In the genomic region with DNA sequence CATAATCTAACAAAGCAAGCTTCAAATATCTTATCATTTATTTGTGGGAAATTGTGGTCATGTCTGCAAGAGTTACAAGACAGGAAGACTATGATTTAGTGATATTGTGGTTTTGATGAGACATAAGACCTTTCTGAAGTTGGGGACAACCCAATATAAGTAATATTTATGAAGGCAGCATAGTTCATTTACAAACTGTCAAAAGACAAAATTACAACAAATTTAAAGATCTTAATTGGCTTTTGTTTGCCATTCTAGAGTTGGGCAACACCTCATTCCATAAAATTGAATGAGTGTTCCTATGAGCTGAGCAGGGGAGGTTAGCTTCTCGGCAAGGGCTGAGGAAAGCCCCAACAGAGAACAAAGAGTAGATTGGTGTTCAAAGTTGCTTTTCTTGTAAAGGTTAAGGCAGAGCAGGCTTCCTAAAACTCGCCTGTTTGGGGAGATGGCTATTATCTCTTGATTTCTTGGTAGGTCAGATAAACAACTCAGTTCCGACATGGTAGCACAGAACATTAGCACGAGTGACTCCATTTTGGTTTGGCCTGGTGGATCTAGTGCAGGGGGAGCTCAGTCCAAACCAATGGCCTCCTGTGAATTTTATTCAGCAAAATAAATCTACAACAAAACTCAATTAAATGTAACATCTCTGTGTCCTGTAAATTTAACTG, we compare ENCODE assay signal across 14 cellular contexts. TPM values are rescaled to one million over a fixed set of nuclear protein-coding genes. Genes with fewer than 3 reads are reported as not detected.
DNase-seq lines count a peak whose midpoint lies in the region; ATAC-seq, FAIRE-seq and TF ChIP-seq lines count a peak whose summit lies in the region.
"Had no signal": no experiment of that assay in that cellular context is flagged by ENCODE, and none has a peak within 500 bp of the region (broad histone marks: within the 10 kb centered on the region; RNA-seq: fewer than 3 reads in every experiment).

No MANE protein-coding gene starts in this region.

- DNase-seq in AG04450 (ENCODE audit: low read depth, low spot score): no peak
- DNase-seq in HT-29 (ENCODE audit: low spot score): peak; percentile 73
- no peak for DNase-seq in HepG2 (ENCODE audit: low spot score)
- DNase-seq in 8988T: no peak
- no peak for DNase-seq in AG08395 (ENCODE audit: low spot score)
- DNase-seq in retina: no peak
- DNase-seq: activated effector memory CD4-positive, alpha-beta T cell treated with Interleukin-2 at 50 U/mL for 16 hours; NCI-H1092; NK-92 treated with Interleukin-12 subunit alpha and Interleukin-12 subunit beta, amount 100 ng/mL, for 24 hours had no signal

- TF ChIP-seq EP300 in HepG2 (IDR thresholded peaks at IDR 0.05; ENCODE audit: low read depth in 2 of 2, low read length in 2 of 2): no peak
- no peak for TF ChIP-seq EP300 in HepG2 (CRISPR knock-in tag; IDR thresholded peaks at IDR 0.05; ENCODE audit: borderline replicate concordance)

- no peaks in the 10 kb centered on the region for H3K36me3 ChIP-seq in HepG2 (replicated peaks in 1 of 2; ENCODE audit: control insufficient read depth in 1 of 2, insufficient read depth in 2 of 2, low read length in 2 of 2)
- H3K36me3 ChIP-seq: tibial nerve had no signal

- no peaks in the 10 kb centered on the region for H4K20me1 ChIP-seq in HepG2 (ENCODE audit: insufficient read depth, low read length)

- H3K4me1 Mint-ChIP-seq in activated naive CD8-positive, alpha-beta T cell (ENCODE audit: low read depth): peaks cover 27% of the 10 kb centered on the region

- no peak for FAIRE-seq in HepG2 (lab: Jason Lieb, UNC)
- FAIRE-seq: colon had no signal

- no peaks in the 10 kb centered on the region for H3K79me2 ChIP-seq in HepG2 (ENCODE audit: insufficient read depth, low read length)

- no peaks in the 10 kb centered on the region for H3K27me3 Mint-ChIP-seq in activated naive CD8-positive, alpha-beta T cell

- peak overlapping the region; percentile 71 for H3K4me2 ChIP-seq in HepG2 (ENCODE audit: low read depth, low read length)

- BruUV-seq in HepG2 (replicated peaks; lab: Mats Ljungman, UMichigan): no TSS peak

- no peaks in the 10 kb centered on the region for H3K36me3 Mint-ChIP-seq in activated naive CD8-positive, alpha-beta T cell

- TF ChIP-seq CTCF in AG04450 (IDR thresholded peaks at IDR 0.05; ENCODE audit: low read depth, low read length) (no peak), HepG2 (CRISPR knock-in tag; IDR thresholded peaks at IDR 0.05) (no peak)

- intact Hi-C loops in HepG2 (cut with micrococcal nuclease; ENCODE audit: unreplicated experiment): loop anchor here (1.0 to 5.0 kb wide), 4 partner anchors 10 to 145 kb away; no protein-coding TSS in a partner anchor

- H3K27me3 ChIP-seq in AG04450 (ENCODE audit: control insufficient read depth, insufficient read depth, low read length) (no peaks in the 10 kb centered on the region), HepG2 (ENCODE audit: control insufficient read depth in 1 of 2, insufficient read depth in 2 of 2, low read length in 2 of 2) (no peaks in the 10 kb centered on the region)
- H3K27me3 ChIP-seq: tibial nerve had no signal

- CTCF ChIA-PET in AG04450 (lab: Charles Lee): interaction anchor here (0.5 to 1.3 kb wide), 5 partner anchors 10 to 1347 kb away, joined by 3 to 6 read pairs (median 3); no protein-coding TSS in a partner anchor
- CTCF ChIA-PET in HepG2 (lab: Yijun Ruan, JAX; ENCODE audit: low intra/inter-chr PET ratio, low total read pairs): interaction anchor here (1.1 kb wide), 1 partner anchor 25 kb away, joined by 3 read pairs; no protein-coding TSS in a partner anchor

- in situ Hi-C loops in HepG2 (cut with HindIII; ENCODE audit: extremely low pct_ligation_motif_present, low pct_unique_long_range_greater_than_20kb): no loop called here

- WGBS in HepG2 (ENCODE audit: low lambda C conversion rate): 36% methylated on average over 4 of the region's 4 CpGs

- peak; percentile 8; the same call in 1 of the 3 replicates for ATAC-seq in HepG2
- no peak for ATAC-seq in esophagus mucosa

- POLR2A ChIA-PET in AG04450 (lab: Yijun Ruan, JAX) (interaction anchor here (0.9 to 2.9 kb wide), 5 partner anchors 10 to 22 kb away, joined by 3 to 36 read pairs (median 14); no protein-coding TSS in a partner anchor), HepG2 (lab: Yijun Ruan, JAX) (interaction anchor here (0.7 to 5.2 kb wide), 13 partner anchors 10 to 162 kb away, joined by 3 to 136 read pairs (median 23); a partner anchor contains a TSS)

- peak; percentile 38; the same call in 1 of the 2 replicates for TF ChIP-seq RAD21 in HepG2 (CRISPR knock-in tag; IDR thresholded peaks at IDR 0.05)

- H3K27ac Mint-ChIP-seq in activated naive CD8-positive, alpha-beta T cell: no peak overlapping the region

- H3K4me3 ChIP-seq in AG04450 (ENCODE audit: low read depth, low read length): no peak overlapping the region
- peak overlapping the region in 1 of 3 experiments; percentile 44; a peak in 1 of 6 replicates for H3K4me3 ChIP-seq in HepG2 (replicated peaks in 1 of 3; ENCODE audit: insufficient read depth in 1 of 3, low read depth in 2 of 3, low read length in 3 of 3)
- H3K4me3 ChIP-seq: lung, tibial nerve had no signal

- H3K9ac ChIP-seq in HepG2 (ENCODE audit: insufficient read depth, low read depth, low read length): peak overlapping the region; percentile 73

- H3K9me3 ChIP-seq in AG04450 (ENCODE audit: control insufficient read depth, insufficient read depth, low read length) (no peaks in the 10 kb centered on the region), HepG2 (ENCODE audit: low read length) (no peaks in the 10 kb centered on the region)
- H3K9me3 ChIP-seq: tibial nerve had no signal

- no peaks in the 10 kb centered on the region for H3K9me3 Mint-ChIP-seq in activated naive CD8-positive, alpha-beta T cell (ENCODE audit: low read depth)

- H2AFZ ChIP-seq in HepG2 (ENCODE audit: low read length): no peak overlapping the region

- H3K27ac ChIP-seq in AG04450 (ENCODE audit: low read depth, low read length) (peak overlapping the region; percentile 95), HepG2 (ENCODE audit: extremely low read length, insufficient read depth, low read length) (peak overlapping the region; percentile 92)

- peak overlapping the region; percentile 7 for H3K4me3 Mint-ChIP-seq in activated naive CD8-positive, alpha-beta T cell

- TF ChIP-seq POLR2A in HepG2 (IDR thresholded peaks at IDR 0.05; ENCODE audit: insufficient read depth in 1 of 2, low read depth in 2 of 2, low read length in 2 of 2): no peak

- H3K4me1 ChIP-seq in HepG2 (ENCODE audit: insufficient read depth, low read length): peaks cover 82% of the 10 kb centered on the region

TF ChIP-seq in HepG2, 621 proteins besides CTCF, POLR2A, EP300 and RAD21 (continues in another document):
- TF ChIP-seq, protein P1, sequence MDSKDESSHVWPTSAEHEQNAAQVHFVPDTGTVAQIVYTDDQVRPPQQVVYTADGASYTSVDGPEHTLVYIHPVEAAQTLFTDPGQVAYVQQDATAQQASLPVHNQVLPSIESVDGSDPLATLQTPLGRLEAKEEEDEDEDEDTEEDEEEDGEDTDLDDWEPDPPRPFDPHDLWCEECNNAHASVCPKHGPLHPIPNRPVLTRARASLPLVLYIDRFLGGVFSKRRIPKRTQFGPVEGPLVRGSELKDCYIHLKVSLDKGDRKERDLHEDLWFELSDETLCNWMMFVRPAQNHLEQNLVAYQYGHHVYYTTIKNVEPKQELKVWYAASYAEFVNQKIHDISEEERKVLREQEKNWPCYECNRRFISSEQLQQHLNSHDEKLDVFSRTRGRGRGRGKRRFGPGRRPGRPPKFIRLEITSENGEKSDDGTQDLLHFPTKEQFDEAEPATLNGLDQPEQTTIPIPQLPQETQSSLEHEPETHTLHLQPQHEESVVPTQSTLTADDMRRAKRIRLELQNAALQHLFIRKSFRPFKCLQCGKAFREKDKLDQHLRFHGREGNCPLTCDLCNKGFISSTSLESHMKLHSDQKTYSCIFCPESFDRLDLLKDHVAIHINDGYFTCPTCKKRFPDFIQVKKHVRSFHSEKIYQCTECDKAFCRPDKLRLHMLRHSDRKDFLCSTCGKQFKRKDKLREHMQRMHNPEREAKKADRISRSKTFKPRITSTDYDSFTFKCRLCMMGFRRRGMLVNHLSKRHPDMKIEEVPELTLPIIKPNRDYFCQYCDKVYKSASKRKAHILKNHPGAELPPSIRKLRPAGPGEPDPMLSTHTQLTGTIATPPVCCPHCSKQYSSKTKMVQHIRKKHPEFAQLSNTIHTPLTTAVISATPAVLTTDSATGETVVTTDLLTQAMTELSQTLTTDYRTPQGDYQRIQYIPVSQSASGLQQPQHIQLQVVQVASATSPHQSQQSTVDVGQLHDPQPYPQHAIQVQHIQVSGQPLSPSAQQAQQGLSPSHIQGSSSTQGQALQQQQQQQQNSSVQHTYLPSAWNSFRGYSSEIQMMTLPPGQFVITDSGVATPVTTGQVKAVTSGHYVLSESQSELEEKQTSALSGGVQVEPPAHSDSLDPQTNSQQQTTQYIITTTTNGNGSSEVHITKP (CRISPR knock-in tag; IDR thresholded peaks at IDR 0.05; ENCODE audit: low read depth): peak; percentile 6; the same call in 1 of the 2 replicates

RNA-seq across cellular contexts. Expression of a gene that starts 10.9 kb away (rescaled TPM):
- polyA plus RNA-seq in AG04450 (2011; rRNA removed) (33.0 and 41.6 TPM in 2 replicates), HepG2 (2011; rRNA removed) (183 and 225 TPM in 2 replicates)
- polyA minus RNA-seq in AG04450 (2011; rRNA and poly(A)+ RNA removed): 26.4 and 30.0 TPM in 2 replicates
- total RNA-seq in HT-29 (2014; rRNA removed; shearing (Covaris generic)): 20.2 and 23.9 TPM in 2 replicates
- total RNA-seq in HepG2 (2016; rRNA removed; fragmentation: Illumina TruSeq; extraction: Trizol) (121 and 137 TPM in 2 replicates), esophagus mucosa (2.1 TPM)
- total RNA-seq in HepG2 (2016; cell fraction: cytosol; rRNA removed; fragmentation: Illumina TruSeq; extraction: Trizol; ENCODE audit: low read depth): 99.7 and 114 TPM in 2 replicates
- 116 and 133 TPM in 2 replicates for total RNA-seq in HepG2 (2016; cell fraction: insoluble cytoplasmic fraction; rRNA removed; fragmentation: Illumina TruSeq; extraction: Trizol)
- total RNA-seq in HepG2 (2016; cell fraction: membrane; rRNA removed; fragmentation: Illumina TruSeq; extraction: Trizol): 235 and 252 TPM in 2 replicates
- total RNA-seq in HepG2 (2016; cell fraction: nucleus; rRNA removed; fragmentation: Illumina TruSeq; extraction: Trizol): 88.1 and 105 TPM in 2 replicates
- 146 and 162 TPM in 2 replicates for polyA plus RNA-seq in HepG2 (2011; cell fraction: cytosol; rRNA removed)
- polyA plus RNA-seq in HepG2 (2011; cell fraction: nucleus; rRNA removed): 117 and 147 TPM in 2 replicates
- 189 and 194 TPM in 2 replicates for polyA plus RNA-seq in HepG2 (2012)
- polyA plus RNA-seq in HepG2 (2016; cell fraction: cytosol; fragmentation: Illumina TruSeq; extraction: Trizol; ENCODE audit: low read depth): 146 and 160 TPM in 2 replicates
- 156 and 164 TPM in 2 replicates for polyA plus RNA-seq in HepG2 (2016; cell fraction: insoluble cytoplasmic fraction; fragmentation: Illumina TruSeq; extraction: Trizol; ENCODE audit: low read depth)
- 231 and 245 TPM in 2 replicates for polyA plus RNA-seq in HepG2 (2016; cell fraction: membrane; fragmentation: Illumina TruSeq; extraction: Trizol; ENCODE audit: low read depth)
- polyA plus RNA-seq in HepG2 (2016; cell fraction: nucleus; fragmentation: Illumina TruSeq; extraction: Trizol; ENCODE audit: insufficient read depth, low read depth): 151 and 156 TPM in 2 replicates
- polyA minus RNA-seq in HepG2 (2011; rRNA and poly(A)+ RNA removed; ENCODE audit: low replicate concordance): 4.3 and 244 TPM in 2 replicates
- polyA minus RNA-seq in HepG2 (2011; cell fraction: cytosol; rRNA and poly(A)+ RNA removed): 111 and 112 TPM in 2 replicates
- polyA minus RNA-seq in HepG2 (2011; cell fraction: nucleus; rRNA and poly(A)+ RNA removed): 154 and 170 TPM in 2 replicates
